23 cellular contexts compared by ENCODE assay signal in the genomic region with DNA sequence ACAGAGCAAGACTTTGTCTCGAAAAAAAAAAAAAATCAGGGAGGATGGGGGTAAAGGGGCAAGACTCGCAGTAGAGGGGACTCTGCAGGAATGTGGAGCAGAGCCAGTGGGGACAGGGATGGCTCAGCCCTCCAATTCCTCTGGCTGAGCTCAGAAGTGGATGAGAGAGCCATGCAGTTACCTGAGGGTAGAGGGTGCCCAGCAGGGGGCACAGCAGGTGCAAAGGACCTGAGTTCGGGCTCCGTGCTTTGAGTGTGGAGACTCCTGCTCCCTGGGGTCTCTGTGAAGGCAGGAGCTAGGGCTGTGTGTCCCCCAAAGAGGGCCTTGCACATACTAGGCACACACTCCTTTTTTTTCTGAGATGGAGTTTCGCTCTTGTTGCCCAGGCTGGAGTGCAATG. TPM values are rescaled to one million over a fixed set of nuclear protein-coding genes. Genes with fewer than 3 reads are reported as not detected.
A peak's percentile ranks its signal among the peaks of the same experiment; 100 is the strongest.
DNase-seq lines count a peak whose midpoint lies in the region; ATAC-seq and TF ChIP-seq lines count a peak whose summit lies in the region.
"Had no signal": no experiment of that assay in that cellular context is flagged by ENCODE, and none has a peak within 500 bp of the region (broad histone marks: within the 10 kb centered on the region; RNA-seq: fewer than 3 reads in every experiment).

No MANE protein-coding gene starts in this region.

- H3K27ac ChIP-seq in breast epithelium (no peak overlapping the region), MM.1S (ENCODE audit: low read length) (no peak overlapping the region), foreskin keratinocyte (no peak overlapping the region), thyroid gland (peak overlapping the region in 2 of 3 donors; percentile 65 to 73)
- H3K27ac ChIP-seq: ascending aorta, tibial artery had no signal

- H3K27me3 ChIP-seq in breast epithelium (no peaks in the 10 kb centered on the region), MM.1S (replicated peaks; ENCODE audit: insufficient read depth, low read length) (peaks cover 69% of the 10 kb centered on the region), foreskin keratinocyte (no peaks in the 10 kb centered on the region), thyroid gland (no peaks in the 10 kb centered on the region)
- H3K27me3 ChIP-seq: ascending aorta, esophagus muscularis mucosa, ovary, tibial artery had no signal

- in situ Hi-C loops in KBM-7 (cut with MboI; ENCODE audit: low pct_unique_long_range_greater_than_20kb, low sequenced_read_pairs) = no loop called here

- H4K20me1 ChIP-seq in MM.1S (ENCODE audit: insufficient read depth, low read length) = no peaks in the 10 kb centered on the region

- peak; percentile 18 for TF ChIP-seq CTCF in MCF 10A (IDR thresholded peaks at IDR 0.05; ENCODE audit: unreplicated experiment)
- TF ChIP-seq CTCF in breast epithelium (IDR thresholded peaks at IDR 0.05) = no peak
- peak; percentile 37 for TF ChIP-seq CTCF in MM.1S (IDR thresholded peaks at IDR 0.05; ENCODE audit: low read length)
- peak; percentile 42 for TF ChIP-seq CTCF in foreskin keratinocyte (conservative IDR thresholded peaks at IDR 0.05)
- TF ChIP-seq CTCF in thyroid gland (IDR thresholded peaks at IDR 0.05) = peak in 1 of 6 experiments; percentile 17

- H3K9me3 Mint-ChIP-seq in MCF 10A (ENCODE audit: unreplicated experiment) = no peaks in the 10 kb centered on the region
- H3K9me3 Mint-ChIP-seq: CD8-positive, alpha-beta memory T cell had no signal

- TF ChIP-seq POLR2A in breast epithelium (IDR thresholded peaks at IDR 0.05) (no peak), thyroid gland (IDR thresholded peaks at IDR 0.05) (no peak)

- H3K4me1 Mint-ChIP-seq in MCF 10A (ENCODE audit: insufficient read depth, unreplicated experiment) = no peaks in the 10 kb centered on the region
- H3K4me1 Mint-ChIP-seq: CD8-positive, alpha-beta memory T cell had no signal

- H3K27ac Mint-ChIP-seq in MCF 10A (ENCODE audit: low read depth, unreplicated experiment) = no peak overlapping the region
- H3K27ac Mint-ChIP-seq: CD8-positive, alpha-beta memory T cell had no signal

- CTCF ChIA-PET in MCF 10A (lab: Yijun Ruan, JAX) = interaction anchor here (0.6 to 2.2 kb wide), 3 partner anchors 10 to 219 kb away, joined by 4 to 11 read pairs (median 4); no protein-coding TSS in a partner anchor

- H3K4me1 ChIP-seq in breast epithelium = no peaks in the 10 kb centered on the region
- H3K4me1 ChIP-seq in MM.1S (ENCODE audit: low read length) = no peaks in the 10 kb centered on the region
- H3K4me1 ChIP-seq in foreskin keratinocyte = no peaks in the 10 kb centered on the region
- peaks cover 0 to 18% of the 10 kb centered on the region in 2 donors for H3K4me1 ChIP-seq in thyroid gland
- H3K4me1 ChIP-seq: ascending aorta, tibial artery had no signal

- peaks cover 6% of the 10 kb centered on the region for H3K36me3 Mint-ChIP-seq in MCF 10A (ENCODE audit: insufficient read depth, unreplicated experiment)
- H3K36me3 Mint-ChIP-seq: CD8-positive, alpha-beta memory T cell had no signal

- H3K36me3 ChIP-seq in breast epithelium (no peaks in the 10 kb centered on the region), MM.1S (replicated peaks; ENCODE audit: insufficient read depth, low read length) (no peaks in the 10 kb centered on the region), thyroid gland (peaks cover 25 to 27% of the 10 kb centered on the region in 2 donors)
- H3K36me3 ChIP-seq: ovary had no signal

- H2AFZ ChIP-seq in MM.1S (ENCODE audit: low read length) = no peak overlapping the region

- no peak overlapping the region for H3K9ac ChIP-seq in MM.1S (ENCODE audit: low read length)

- DNase-seq in MCF 10A (ENCODE audit: unreplicated experiment) (no peak), breast epithelium (ENCODE audit: low spot score in 2 of 2) (no peak), MM.1S (no peak), foreskin keratinocyte (no peak), thyroid gland (no peak), KBM-7 (no peak)
- DNase-seq: activated CD4-positive, alpha-beta T cell treated with anti-CD3 and anti-CD28 coated beads for 1 hour; activated CD8-positive, alpha-beta memory T cell treated with anti-CD3 and anti-CD28 coated beads, Interleukin-2, amount 50 U/mL, for 48 hours; activated naive CD4-positive, alpha-beta T cell; CD8-positive, alpha-beta memory T cell; dermis blood vessel endothelial cell; head of caudate nucleus; islet precursor cell; NCI-H187; NCI-H510A; ovary; small intestine; tibial artery had no signal

- no peaks in the 10 kb centered on the region for H3K27me3 Mint-ChIP-seq in MCF 10A (ENCODE audit: insufficient read depth, unreplicated experiment)

- H3K9me3 ChIP-seq in breast epithelium (no peaks in the 10 kb centered on the region), MM.1S (replicated peaks; ENCODE audit: insufficient read depth, low read length) (no peaks in the 10 kb centered on the region), thyroid gland (no peaks in the 10 kb centered on the region)
- H3K9me3 ChIP-seq: ascending aorta, esophagus muscularis mucosa, ovary, tibial artery had no signal

- H3K4me3 Mint-ChIP-seq in MCF 10A (ENCODE audit: unreplicated experiment) = no peak overlapping the region
- H3K4me3 Mint-ChIP-seq: CD8-positive, alpha-beta memory T cell had no signal

- intact Hi-C loops in MCF 10A (cut with micrococcal nuclease) (no loop called here), breast epithelium (cut with DNase I; ENCODE audit: low total_unique reads) (no loop called here), thyroid gland (cut with DNase I) (no loop called here)

- WGBS in thyroid gland, 2 donors = 84 to 90% methylated on average over 5 of the region's 5 CpGs

- POLR2A ChIA-PET in MCF 10A (lab: Yijun Ruan, JAX) = interaction anchor here (0.6 to 1.4 kb wide), 2 partner anchors 12 to 14 kb away, joined by 3 read pairs; no protein-coding TSS in a partner anchor

- no TSS peak for BruUV-seq in MCF 10A (replicated peaks; lab: Mats Ljungman, UMichigan)

- H3F3A ChIP-seq in MM.1S (ENCODE audit: insufficient read depth, low read length) = no peaks in the 10 kb centered on the region

- H3K4me3 ChIP-seq in breast epithelium (no peak overlapping the region), MM.1S (ENCODE audit: low read length) (no peak overlapping the region), thyroid gland (replicated peaks in 1 of 3) (no peak overlapping the region)
- H3K4me3 ChIP-seq: ascending aorta, esophagus muscularis mucosa, ovary, tibial artery had no signal

- no peak for ATAC-seq in foreskin keratinocyte
- ATAC-seq in GM18867 (IDR thresholded peaks at IDR 0.05; ENCODE audit: unreplicated experiment) = no peak
- ATAC-seq in GM18873 (IDR thresholded peaks at IDR 0.05; ENCODE audit: low FRiP score, unreplicated experiment) = no peak

- H3K4me2 ChIP-seq in MM.1S (ENCODE audit: low read depth, low read length) = no peak overlapping the region

- H3K79me2 ChIP-seq in MM.1S (ENCODE audit: low read length) = no peaks in the 10 kb centered on the region

- no peaks in the 10 kb centered on the region for H3K9me2 ChIP-seq in MM.1S (replicated peaks; ENCODE audit: insufficient read depth, low read length)

RNA-seq across cellular contexts. Expression of a gene that starts 7.7 kb away (rescaled TPM):
- 49.1 and 61.7 TPM in 2 replicates for total RNA-seq in MCF 10A (2022)
- total RNA-seq in breast epithelium = 10 to 100 TPM; 20.9 to 59.3 (median 49.6) TPM
- total RNA-seq in foreskin keratinocyte = 17.7 and 30.9 TPM in 2 replicates
- polyA plus RNA-seq in foreskin keratinocyte = 14.4 and 21.2 TPM in 2 replicates
- 100 to 1,000 TPM in 1 of 4 donors, 10 to 100 TPM in 3; 41.4 to 156 (median 58.1) TPM for total RNA-seq in thyroid gland

RNA-seq across cellular contexts. Expression of a gene that starts 15.2 kb away (rescaled TPM):
- total RNA-seq in MCF 10A (2022) (not detected in 2 replicates), breast epithelium (10 to 100 TPM in 1 of 3 donors, under 1 TPM in 1, not detected in 1; 0.44 to 17.9 TPM), foreskin keratinocyte (not detected in 2 replicates), thyroid gland (1 to 10 TPM in 1 of 4 donors, not detected in 3; 3.4 TPM)
- polyA plus RNA-seq in foreskin keratinocyte = not detected in 2 replicates
- total RNA-seq: ascending aorta; CD8-positive, alpha-beta memory T cell; dermis blood vessel endothelial cell; T-helper 2 cell treated with Interferon-gamma antibody and Interleukin-4, amounts not matched to agents 100 ng/mL and 5 ng/mL, for 36 hours had no signal
- polyA plus RNA-seq: CD8-positive, alpha-beta memory T cell had no signal

RNA-seq across cellular contexts. Expression of a gene that starts 41.3 kb away (rescaled TPM):
- total RNA-seq in MCF 10A (2022) (not detected in 2 replicates), breast epithelium (not detected), foreskin keratinocyte (not detected in 2 replicates), thyroid gland (under 1 TPM in 1 of 4 donors, not detected in 3; 0.54 TPM)
- polyA plus RNA-seq in foreskin keratinocyte = not detected in 2 replicates
- total RNA-seq: ascending aorta; CD8-positive, alpha-beta memory T cell; dermis blood vessel endothelial cell; esophagus muscularis mucosa; ovary; T-helper 2 cell treated with Interferon-gamma antibody and Interleukin-4, amounts not matched to agents 100 ng/mL and 5 ng/mL, for 36 hours had no signal
- polyA plus RNA-seq: CD8-positive, alpha-beta memory T cell; ovary; small intestine had no signal

RNA-seq across cellular contexts. Expression of a gene that starts 57.3 kb away (rescaled TPM):
- total RNA-seq in MCF 10A (2022) = 25.0 and 29.2 TPM in 2 replicates
- total RNA-seq in breast epithelium = 100 to 1,000 TPM; 142 to 477 (median 197) TPM
- 12.3 and 14.5 TPM in 2 replicates for total RNA-seq in foreskin keratinocyte
- polyA plus RNA-seq in foreskin keratinocyte = 5.0 and 6.1 TPM in 2 replicates
- total RNA-seq in thyroid gland = 100 to 1,000 TPM; 177 to 241 (median 222) TPM

Comparison
In these comparisons a context has a peak if more than half of its experiments do, and no peak if none do; other contexts are left out.
1. CTCF ChIP-seq: peak in MCF 10A (single experiment), MM.1S (single experiment) and foreskin keratinocyte (single experiment); none in breast epithelium (0 of 3).
2. H3K27ac ChIP-seq: peak in thyroid gland (2 of 3); none in breast epithelium (0 of 2), MM.1S (single experiment) and foreskin keratinocyte (single experiment).